8 cellular contexts compared by ENCODE assay signal in genomic region chr17:7483238-7484066, GRCh38. TPM values are rescaled to one million over a fixed set of nuclear protein-coding genes. Genes with fewer than 3 reads are reported as not detected.
A peak's percentile ranks its signal among the peaks of the same experiment; 100 is the strongest.
DNase-seq lines count a peak whose midpoint lies in the region; ATAC-seq, FAIRE-seq and TF ChIP-seq lines count a peak whose summit lies in the region.

No MANE protein-coding gene starts in this region.

- TF ChIP-seq EP300 in A549 (IDR thresholded peaks at IDR 0.05) = no peak

- peak overlapping the region; percentile 99 for H3K27ac Mint-ChIP-seq in WTC11

- peaks cover 59% of the 10 kb centered on the region for H3K4me1 Mint-ChIP-seq in WTC11

- H3K27me3 Mint-ChIP-seq in WTC11 (ENCODE audit: low read depth) = no peaks in the 10 kb centered on the region

- WGBS in A549 (ENCODE audit: missing lambda C conversion rate) = 4% methylated on average over 38 of the region's 38 CpGs

- no peaks in the 10 kb centered on the region for H3K27me3 ChIP-seq in bronchial epithelial cell (ENCODE audit: control insufficient read depth, insufficient read depth, low read length)

- no peaks in the 10 kb centered on the region for H3K9me3 Mint-ChIP-seq in WTC11

- TF ChIP-seq POLR2A in A549 (IDR thresholded peaks at IDR 0.05; ENCODE audit: low read length) = peak; percentile 74

- peak; percentile 96 for DNase-seq in A549 (ENCODE audit: low read depth in 1 of 2, low spot score in 1 of 2)
- peak; percentile 95 for DNase-seq in NCI-H2227 treated with DMSO at 0.1 percent for 48 hours (lab: John Stamatoyannopoulos, UW)
- DNase-seq in WTC11 (ENCODE audit: low spot score) = peak; percentile 95
- DNase-seq in bronchial epithelial cell (ENCODE audit: low read depth) = peak; percentile 75
- peak; percentile 88 for DNase-seq in iPS-NIHi7 (ENCODE audit: extremely low spot score)

- H3K36me3 Mint-ChIP-seq in WTC11 = peaks cover 3% of the 10 kb centered on the region; the same call in 1 of the 2 replicates

- H3K4me3 ChIP-seq in A549 = peak overlapping the region; percentile 70
- H3K4me3 ChIP-seq in bronchial epithelial cell (ENCODE audit: low read depth, low read length) = peak overlapping the region; percentile 79
- H3K4me3 ChIP-seq in skin epidermis = peak overlapping the region; percentile 45 to 79 (median 57)

- POLR2A ChIA-PET in A549 (lab: Yijun Ruan, JAX) (interaction anchor here (0.5 to 3.6 kb wide), 35 partner anchors 8 to 671 kb away, joined by 3 to 33 read pairs (median 5); partner anchors contain the start of genes CD68, CHRNB1, PLSCR3 and SENP3), WTC11 (lab: Charles Lee) (interaction anchor here (0.6 to 2.2 kb wide), 7 partner anchors 37 to 100 kb away, joined by 3 to 15 read pairs (median 5); partner anchors contain the start of gene MPDU1)

- peaks cover 41% of the 10 kb centered on the region for H3K4me1 ChIP-seq in A549

- CTCF ChIA-PET in A549 (lab: Yijun Ruan, JAX) = interaction anchor here (0.6 to 4.9 kb wide), 4 partner anchors 21 to 852 kb away, joined by 3 to 30 read pairs (median 6); partner anchors contain the start of gene TMEM95
- CTCF ChIA-PET in WTC11 (lab: Charles Lee) = interaction anchor here (0.7 to 1.3 kb wide), 2 partner anchors 80 to 90 kb away, joined by 3 to 6 read pairs; partner anchors contain the start of genes PLSCR3 and TMEM256

- TF ChIP-seq RAD21 in A549 (conservative IDR thresholded peaks at IDR 0.05 in 1 of 2, IDR thresholded peaks at IDR 0.05 in 1 of 2) = no peak

- peaks cover 1% of the 10 kb centered on the region for H3K36me3 ChIP-seq in bronchial epithelial cell (ENCODE audit: control insufficient read depth, insufficient read depth, low read length)

- ATAC-seq in A549 = peak; percentile 68 to 81
- peak; percentile 41 for ATAC-seq in GM18907 (IDR thresholded peaks at IDR 0.05; ENCODE audit: unreplicated experiment)
- peak; percentile 42 for ATAC-seq in HG03159 (IDR thresholded peaks at IDR 0.05; ENCODE audit: unreplicated experiment)
- peak; percentile 47 for ATAC-seq in WTC11

- TF ChIP-seq CTCF in A549 (IDR thresholded peaks at IDR 0.05) = no peak
- no peak for TF ChIP-seq CTCF in WTC11 (IDR thresholded peaks at IDR 0.05)
- TF ChIP-seq CTCF in bronchial epithelial cell (IDR thresholded peaks at IDR 0.05; ENCODE audit: insufficient read depth, low read length, severe bottlenecking) = no peak

- FAIRE-seq in A549 (lab: Jason Lieb, UNC) (no peak), bronchial epithelial cell (lab: Jason Lieb, UNC) (no peak)

- H3K4me2 ChIP-seq in A549 = peak overlapping the region; percentile 98

- no peaks in the 10 kb centered on the region for H3K9me3 ChIP-seq in A549

- H3K27ac ChIP-seq in A549 = peak overlapping the region; percentile 91 to 97
- peak overlapping the region; percentile 94 to 100 (median 99) for H3K27ac ChIP-seq in skin epidermis

- peak overlapping the region; percentile 90 for H3K4me3 Mint-ChIP-seq in WTC11

TF ChIP-seq in A549, 52 proteins besides CTCF, POLR2A, EP300 and RAD21 (continues in another document):
- TF ChIP-seq PHF8 (IDR thresholded peaks at IDR 0.05; ENCODE audit: borderline replicate concordance, low read depth) (peak; percentile 78; the same call in 1 of the 2 replicates), POLR2AphosphoS2 (conservative IDR thresholded peaks at IDR 0.05; ENCODE audit: low read length) (0 out of 2 replicates have a peak, but pooled peaks have one; percentile 7), FOSB (CRISPR knock-in tag; IDR thresholded peaks at IDR 0.05) (no peak), TFCP2L1 (CRISPR knock-in tag; IDR thresholded peaks at IDR 0.05) (0 out of 2 replicates have a peak, but pooled peaks have one; percentile 78), RCOR1 (IDR thresholded peaks at IDR 0.05; ENCODE audit: low read depth, low read length) (no peak), RARB (CRISPR knock-in tag; IDR thresholded peaks at IDR 0.05) (no peak), CBX2 (IDR thresholded peaks at IDR 0.05; ENCODE audit: borderline replicate concordance, low read depth) (no peak), KDM5A (IDR thresholded peaks at IDR 0.05) (0 out of 2 replicates have a peak, but pooled peaks have one; percentile 18), HOXB13 (CRISPR knock-in tag; IDR thresholded peaks at IDR 0.05; ENCODE audit: low read depth) (no peak), MAFK (IDR thresholded peaks at IDR 0.05; ENCODE audit: partially characterized antibody) (peak; percentile 53), JUN (IDR thresholded peaks at IDR 0.05) (no peak), HOXA7 (CRISPR knock-in tag; IDR thresholded peaks at IDR 0.05) (peak; percentile 81; the same call in 1 of the 2 replicates), BHLHE40 (IDR thresholded peaks at IDR 0.05; ENCODE audit: low read depth, low read length) (peak; percentile 34)
- TF ChIP-seq, protein P1, sequence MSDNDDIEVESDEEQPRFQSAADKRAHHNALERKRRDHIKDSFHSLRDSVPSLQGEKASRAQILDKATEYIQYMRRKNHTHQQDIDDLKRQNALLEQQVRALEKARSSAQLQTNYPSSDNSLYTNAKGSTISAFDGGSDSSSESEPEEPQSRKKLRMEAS (IDR thresholded peaks at IDR 0.05) = peak; percentile 54; the same call in 1 of the 2 replicates

TF ChIP-seq in WTC11, 78 proteins besides CTCF, POLR2A, EP300 and RAD21:
- TF ChIP-seq ZNF121 (CRISPR knock-in tag; IDR thresholded peaks at IDR 0.05) = peak; percentile 95
- TF ChIP-seq, protein P1 (CRISPR knock-in tag; IDR thresholded peaks at IDR 0.05) = peak; percentile 66; the same call in 1 of the 2 replicates
- TF ChIP-seq, protein P2, sequence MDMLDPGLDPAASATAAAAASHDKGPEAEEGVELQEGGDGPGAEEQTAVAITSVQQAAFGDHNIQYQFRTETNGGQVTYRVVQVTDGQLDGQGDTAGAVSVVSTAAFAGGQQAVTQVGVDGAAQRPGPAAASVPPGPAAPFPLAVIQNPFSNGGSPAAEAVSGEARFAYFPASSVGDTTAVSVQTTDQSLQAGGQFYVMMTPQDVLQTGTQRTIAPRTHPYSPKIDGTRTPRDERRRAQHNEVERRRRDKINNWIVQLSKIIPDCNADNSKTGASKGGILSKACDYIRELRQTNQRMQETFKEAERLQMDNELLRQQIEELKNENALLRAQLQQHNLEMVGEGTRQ (CRISPR knock-in tag; IDR thresholded peaks at IDR 0.05) = peak; percentile 5; the same call in 1 of the 2 replicates
- no peak for TF ChIP-seq CBFB (CRISPR knock-in tag; IDR thresholded peaks at IDR 0.05; ENCODE audit: low read depth)

RNA-seq across cellular contexts. Expression of gene POLR2A, which starts 0.7 kb away (rescaled TPM):
- polyA plus RNA-seq in A549 (2011; rRNA removed) (22.8 and 57.1 TPM in 2 replicates), A549 (2017; fragmentation: RNase III; extraction: RNeasy Plus Mini Kit Qiagen cat#74134 plus additional on column Dnase treatment) (65.6 to 69.6 TPM (median 67.4 TPM) in 3 replicates)
- polyA plus RNA-seq in A549 (2012; cell fraction: cytosol; rRNA removed) = 22.4 and 28.7 TPM in 2 replicates
- polyA plus RNA-seq in A549 (2012; cell fraction: nucleus; rRNA removed) = 127 and 206 TPM in 2 replicates
- 359 and 408 TPM in 2 replicates for polyA minus RNA-seq in A549 (2011; rRNA and poly(A)+ RNA removed)
- total RNA-seq in WTC11 (2021) (166 to 170 TPM (median 170 TPM) in 3 replicates), bronchial epithelial cell (38.4 and 79.6 TPM in 2 replicates)

RNA-seq across cellular contexts. Expression of gene SLC35G6, which starts 2.2 kb away (rescaled TPM):
- polyA plus RNA-seq in A549 (2011; rRNA removed) = not detected in 2 replicates
- not detected in 2 replicates for polyA plus RNA-seq in A549 (2012; cell fraction: cytosol; rRNA removed)
- polyA plus RNA-seq in A549 (2012; cell fraction: nucleus; rRNA removed) = not detected in 2 replicates
- not detected in 3 replicates for polyA plus RNA-seq in A549 (2017; fragmentation: RNase III; extraction: RNeasy Plus Mini Kit Qiagen cat#74134 plus additional on column Dnase treatment)
- not detected in 2 replicates for polyA minus RNA-seq in A549 (2011; rRNA and poly(A)+ RNA removed)
- total RNA-seq in WTC11 (2021) = 0.16 to 0.26 TPM (median 0.18 TPM) in 3 replicates
- total RNA-seq in bronchial epithelial cell = not detected in 2 replicates

RNA-seq across cellular contexts. Expression of gene ZBTB4, which starts 4.0 kb away (rescaled TPM):
- polyA plus RNA-seq in A549 (2011; rRNA removed) = 14.4 and 18.2 TPM in 2 replicates
- polyA plus RNA-seq in A549 (2012; cell fraction: cytosol; rRNA removed) = 7.5 and 11.2 TPM in 2 replicates
- 19.5 and 19.9 TPM in 2 replicates for polyA plus RNA-seq in A549 (2012; cell fraction: nucleus; rRNA removed)
- 24.4 to 29.5 TPM (median 28.2 TPM) in 3 replicates for polyA plus RNA-seq in A549 (2017; fragmentation: RNase III; extraction: RNeasy Plus Mini Kit Qiagen cat#74134 plus additional on column Dnase treatment)
- 25.1 and 25.6 TPM in 2 replicates for polyA minus RNA-seq in A549 (2011; rRNA and poly(A)+ RNA removed)
- 14.6 to 17.0 TPM (median 16.2 TPM) in 3 replicates for total RNA-seq in WTC11 (2021)
- total RNA-seq in bronchial epithelial cell = 8.7 and 9.2 TPM in 2 replicates

RNA-seq across cellular contexts. Expression of gene CHRNB1, which starts 38.6 kb away (rescaled TPM):
- 6.5 and 6.9 TPM in 2 replicates for polyA plus RNA-seq in A549 (2011; rRNA removed)
- 10.5 and 10.6 TPM in 2 replicates for polyA plus RNA-seq in A549 (2012; cell fraction: cytosol; rRNA removed)
- 3.0 and 4.2 TPM in 2 replicates for polyA plus RNA-seq in A549 (2012; cell fraction: nucleus; rRNA removed)
- 6.2 to 8.4 TPM (median 8.0 TPM) in 3 replicates for polyA plus RNA-seq in A549 (2017; fragmentation: RNase III; extraction: RNeasy Plus Mini Kit Qiagen cat#74134 plus additional on column Dnase treatment)
- polyA minus RNA-seq in A549 (2011; rRNA and poly(A)+ RNA removed) = 4.1 and 5.9 TPM in 2 replicates
- 16.0 to 21.5 TPM (median 20.8 TPM) in 3 replicates for total RNA-seq in WTC11 (2021)
- total RNA-seq in bronchial epithelial cell = 9.7 and 16.8 TPM in 2 replicates

RNA-seq across cellular contexts. Expression of gene FGF11, which starts 44.1 kb away (rescaled TPM):
- polyA plus RNA-seq in A549 (2011; rRNA removed) = 1.4 and 1.9 TPM in 2 replicates
- 0.71 and 0.74 TPM in 2 replicates for polyA plus RNA-seq in A549 (2012; cell fraction: cytosol; rRNA removed)
- 3.3 and 4.8 TPM in 2 replicates for polyA plus RNA-seq in A549 (2012; cell fraction: nucleus; rRNA removed)
- 1.1 to 1.8 TPM (median 1.5 TPM) in 3 replicates for polyA plus RNA-seq in A549 (2017; fragmentation: RNase III; extraction: RNeasy Plus Mini Kit Qiagen cat#74134 plus additional on column Dnase treatment)
- 1.0 and 1.3 TPM in 2 replicates for polyA minus RNA-seq in A549 (2011; rRNA and poly(A)+ RNA removed)
- total RNA-seq in WTC11 (2021) = 19.8 to 29.1 TPM (median 28.0 TPM) in 3 replicates
- total RNA-seq in bronchial epithelial cell = 12.4 and 28.3 TPM in 2 replicates

Comparison
In these comparisons a context has a peak if more than half of its experiments do, and no peak if none do; other contexts are left out.
1. Peak in every context shown above with its lines: DNase-seq, ATAC-seq, H3K4me3 ChIP-seq and H3K27ac ChIP-seq.